In the genomic region with DNA sequence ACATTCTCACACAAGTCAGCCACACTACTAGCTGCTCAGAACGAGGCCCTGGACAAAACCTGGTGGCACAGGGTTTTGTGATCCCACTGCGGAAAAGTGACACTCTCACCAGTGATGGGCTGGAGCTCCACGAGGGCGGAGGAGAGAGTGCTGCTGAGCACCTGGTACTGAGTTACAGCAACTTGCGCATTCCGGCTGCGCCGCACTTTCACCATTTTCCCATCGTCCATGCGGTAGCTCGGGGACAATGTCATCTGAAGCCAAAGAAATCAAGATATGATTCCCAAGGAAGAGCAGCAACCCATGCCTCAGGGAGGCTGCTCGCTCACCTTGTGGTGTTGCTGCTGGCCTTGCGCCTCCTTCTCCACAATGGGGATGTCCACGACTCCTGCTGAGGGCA, we compare ENCODE assay signal across 21 cellular contexts. TPM values are rescaled to one million over a fixed set of nuclear protein-coding genes. Genes with fewer than 3 reads are reported as not detected.
DNase-seq lines count a peak whose midpoint lies in the region; ATAC-seq, FAIRE-seq and TF ChIP-seq lines count a peak whose summit lies in the region.
"Had no signal": no experiment of that assay in that cellular context is flagged by ENCODE, and none has a peak within 500 bp of the region (broad histone marks: within the 10 kb centered on the region; RNA-seq: fewer than 3 reads in every experiment).

No MANE protein-coding gene starts in this region.

- H3K4me3 ChIP-seq in gastrocnemius medialis = no peak overlapping the region
- H3K4me3 ChIP-seq: A549; BLaER1 treated with 17β-estradiol and CSF1 and Interleukin-3, amounts not matched to agents 10 nM and 100 nM had no signal

- peaks cover 0 to 76% of the 10 kb centered on the region in 2 donors for H3K36me3 ChIP-seq in gastrocnemius medialis

- ATAC-seq in gastrocnemius medialis = no peak
- no peak for ATAC-seq in stimulated activated naive CD8-positive, alpha-beta T cell treated with anti-CD3 and anti-CD28 coated beads, Interleukin-15, amount 100 ng/mL, for 72 hours
- ATAC-seq: A549; CD8-positive, alpha-beta T cell had no signal

- in situ Hi-C loops in gastrocnemius medialis (cut with MboI; ENCODE audit: low sequenced_read_pairs in 4 of 4) = loop anchor here in 1 of 4 donors (25.0 kb wide), 1 partner anchor 618 kb away; a partner anchor contains a TSS
- in situ Hi-C loops in KBM-7 (cut with MboI; ENCODE audit: low pct_unique_long_range_greater_than_20kb, low sequenced_read_pairs) = no loop called here

- peaks cover 40% of the 10 kb centered on the region for H3K36me3 Mint-ChIP-seq in osteocyte (ENCODE audit: unreplicated experiment)

- TF ChIP-seq CTCF in osteocyte (IDR thresholded peaks at IDR 0.05) = no peak
- no peak for TF ChIP-seq CTCF in gastrocnemius medialis (IDR thresholded peaks at IDR 0.05 in 4 of 5, conservative IDR thresholded peaks at IDR 0.05 in 1 of 5)

- intact Hi-C loops in gastrocnemius medialis (cut with DNase I; ENCODE audit: low total_unique reads) = loop anchor here (5.0 to 10.0 kb wide), 2 partner anchors 93 to 801 kb away; no protein-coding TSS in a partner anchor

- peak overlapping the region; percentile 77 to 95 (median 92) for H3K27ac ChIP-seq in gastrocnemius medialis
- H3K27ac ChIP-seq: 22Rv1; A549; BLaER1 treated with 17β-estradiol and CSF1 and Interleukin-3, amounts not matched to agents 10 nM and 100 nM; C4-2B had no signal

- H3K9me3 ChIP-seq in gastrocnemius medialis = no peaks in the 10 kb centered on the region
- H3K9me3 ChIP-seq: A549; BLaER1 treated with 17β-estradiol and CSF1 and Interleukin-3, amounts not matched to agents 10 nM and 100 nM; Caco-2 had no signal

- TF ChIP-seq POLR2A in GM12891 (IDR thresholded peaks at IDR 0.05; ENCODE audit: low read depth, low read length) = no peak
- no peak for TF ChIP-seq POLR2A in gastrocnemius medialis (IDR thresholded peaks at IDR 0.05)

- H3K4me1 Mint-ChIP-seq in osteocyte (ENCODE audit: unreplicated experiment) = peaks cover under 1% of the 10 kb centered on the region
- H3K4me1 Mint-ChIP-seq in stimulated activated naive CD8-positive, alpha-beta T cell treated with anti-CD3 and anti-CD28 coated beads, Interleukin-15, amount 100 ng/mL, for 72 hours = peaks cover 12% of the 10 kb centered on the region

- no peaks in the 10 kb centered on the region for H3K27me3 ChIP-seq in gastrocnemius medialis
- H3K27me3 ChIP-seq: BLaER1 treated with 17β-estradiol and CSF1 and Interleukin-3, amounts not matched to agents 10 nM and 100 nM had no signal

- no peak overlapping the region for H3K4me3 Mint-ChIP-seq in osteocyte (ENCODE audit: unreplicated experiment)
- H3K4me3 Mint-ChIP-seq in stimulated activated naive CD8-positive, alpha-beta T cell treated with anti-CD3 and anti-CD28 coated beads, Interleukin-15, amount 100 ng/mL, for 72 hours = no peak overlapping the region
- H3K4me3 Mint-ChIP-seq: B cell; CD4-positive, alpha-beta T cell; CD8-positive, alpha-beta T cell had no signal

- no peaks in the 10 kb centered on the region for H3K9me3 Mint-ChIP-seq in osteocyte (ENCODE audit: unreplicated experiment)
- no peaks in the 10 kb centered on the region for H3K9me3 Mint-ChIP-seq in stimulated activated naive CD8-positive, alpha-beta T cell treated with anti-CD3 and anti-CD28 coated beads, Interleukin-15, amount 100 ng/mL, for 72 hours
- H3K9me3 Mint-ChIP-seq: CD4-positive, alpha-beta T cell; CD8-positive, alpha-beta T cell had no signal

- no peak overlapping the region for H3K27ac Mint-ChIP-seq in osteocyte (ENCODE audit: unreplicated experiment)
- peak overlapping the region in 1 of 2 donors; percentile 74 for H3K27ac Mint-ChIP-seq in stimulated activated naive CD8-positive, alpha-beta T cell treated with anti-CD3 and anti-CD28 coated beads, Interleukin-15, amount 100 ng/mL, for 72 hours
- H3K27ac Mint-ChIP-seq: B cell; CD4-positive, alpha-beta T cell; CD8-positive, alpha-beta T cell had no signal

- H3K4me1 ChIP-seq in gastrocnemius medialis = peaks cover 54 to 71% of the 10 kb centered on the region in 2 donors
- H3K4me1 ChIP-seq: A549 had no signal

- no peaks in the 10 kb centered on the region for H3K27me3 Mint-ChIP-seq in osteocyte (ENCODE audit: unreplicated experiment)
- H3K27me3 Mint-ChIP-seq in stimulated activated naive CD8-positive, alpha-beta T cell treated with anti-CD3 and anti-CD28 coated beads, Interleukin-15, amount 100 ng/mL, for 72 hours = no peaks in the 10 kb centered on the region
- H3K27me3 Mint-ChIP-seq: B cell; CD4-positive, alpha-beta T cell had no signal

- FAIRE-seq in GM12891 (lab: Jason Lieb, UNC) = no peak
- FAIRE-seq: A549, D721Med, GM18507 had no signal

- DNase-seq in GM12891 (ENCODE audit: insufficient read length, low spot score) = no peak
- DNase-seq in osteocyte (ENCODE audit: extremely low spot score, unreplicated experiment) = peak; percentile 60
- no peak for DNase-seq in gastrocnemius medialis
- DNase-seq in KBM-7 = no peak
- DNase-seq in GDM1 (lab: John Stamatoyannopoulos, UW) = no peak
- no peak for DNase-seq in stimulated activated naive CD8-positive, alpha-beta T cell treated with anti-CD3 and anti-CD28 coated beads, Interleukin-15, amount 100 ng/mL, for 72 hours
- DNase-seq: AML-193; Caco-2; Calu3; CD4-positive, alpha-beta T cell; CD8-positive, alpha-beta T cell; DND-41; EL; GF-D8 had no signal

TF ChIP-seq in GM12891, 5 proteins besides CTCF, POLR2A, EP300 and RAD21:
- no peak for TF ChIP-seq TAF1 (IDR thresholded peaks at IDR 0.05; ENCODE audit: low read depth, low read length)
- no peak for TF ChIP-seq PAX5 (IDR thresholded peaks at IDR 0.05; ENCODE audit: insufficient read depth, low read length, severe bottlenecking)
- TF ChIP-seq POU2F2 (IDR thresholded peaks at IDR 0.05; ENCODE audit: low read depth, low read length) = no peak
- TF ChIP-seq POLR2AphosphoS5 (IDR thresholded peaks at IDR 0.05; ENCODE audit: low read depth, low read length) = peak; percentile 56; the same call in 1 of the 2 replicates
- no peak for TF ChIP-seq SPI1 (IDR thresholded peaks at IDR 0.05; ENCODE audit: low read depth, low read length)

RNA-seq across cellular contexts. Expression of a gene that starts 6.1 kb away (rescaled TPM):
- polyA plus RNA-seq in GM12891 (2012; ENCODE audit: low read depth, missing spikeins) = 26.5 TPM
- total RNA-seq in osteocyte = 27.1 and 28.0 TPM in 2 replicates
- total RNA-seq in gastrocnemius medialis = 10 to 100 TPM; 53.3 to 93.8 (median 69.2) TPM

RNA-seq across cellular contexts. Expression of a gene that starts 6.2 kb away (rescaled TPM):
- 10.3 TPM for polyA plus RNA-seq in GM12891 (2012; ENCODE audit: low read depth, missing spikeins)
- 23.3 and 26.5 TPM in 2 replicates for total RNA-seq in osteocyte
- 10 to 100 TPM; 13.6 to 32.2 (median 23.2) TPM for total RNA-seq in gastrocnemius medialis
